8 cellular contexts compared by ENCODE assay signal in the genomic region with DNA sequence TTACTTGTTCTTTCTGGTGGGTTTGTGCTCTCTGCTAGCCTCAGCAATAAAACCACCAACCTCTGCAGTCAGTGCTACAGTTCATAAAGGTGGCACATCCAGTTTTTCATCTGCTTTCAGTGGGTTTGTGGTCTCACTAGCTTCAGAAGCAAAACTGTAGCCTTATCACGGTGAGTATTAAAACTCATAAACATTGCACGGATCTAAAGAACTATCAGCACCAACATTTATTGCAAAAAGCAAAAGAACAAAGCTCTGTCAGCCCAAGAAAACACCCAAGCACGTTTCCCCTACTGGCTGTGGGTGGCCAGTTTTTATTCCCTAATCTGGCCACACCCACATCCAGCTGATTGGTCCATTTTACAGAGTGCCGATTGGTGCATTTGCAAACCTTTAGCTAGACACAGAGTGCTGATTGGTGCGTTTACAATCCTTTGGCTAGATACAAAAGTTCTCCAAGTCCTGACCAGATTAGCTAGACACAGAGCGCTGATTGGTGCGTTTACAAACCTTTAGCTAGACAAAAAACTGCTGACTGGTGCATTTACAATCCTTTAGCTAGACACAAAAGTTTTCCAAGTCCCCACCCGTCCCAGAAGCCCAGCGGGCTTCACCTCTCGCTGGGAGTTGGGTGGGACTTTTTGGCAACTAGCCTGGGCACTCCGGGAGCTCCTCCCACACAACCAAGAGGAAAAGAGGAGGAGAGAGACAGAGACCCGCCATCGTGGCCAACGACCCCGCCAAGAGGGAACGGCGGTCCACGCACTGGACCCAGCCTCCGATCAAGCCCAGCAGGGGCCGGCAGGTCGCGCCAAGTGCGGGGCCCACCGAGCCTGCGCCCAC. TPM values are rescaled to one million over a fixed set of nuclear protein-coding genes. Genes with fewer than 3 reads are reported as not detected.
DNase-seq lines count a peak whose midpoint lies in the region; ATAC-seq and TF ChIP-seq lines count a peak whose summit lies in the region.

No MANE protein-coding gene starts in this region.

- H3K36me3 Mint-ChIP-seq in activated naive CD4-positive, alpha-beta T cell treated with anti-CD3 and anti-CD28 coated beads, Interleukin-2, amount 50 U/mL, for 24 hours: no peaks in the 10 kb centered on the region
- H3K36me3 Mint-ChIP-seq in endodermal cell (ENCODE audit: low read depth): no peaks in the 10 kb centered on the region

- H3K4me1 ChIP-seq in Loucy (ENCODE audit: insufficient read depth, low read length, poor library complexity, severe bottlenecking) (peaks cover 26% of the 10 kb centered on the region), endodermal cell (ENCODE audit: control insufficient read depth, insufficient read depth, low read length) (peaks cover 3% of the 10 kb centered on the region)

- H3K9me2 ChIP-seq in Loucy (replicated peaks; ENCODE audit: low read depth, low read length): no peaks in the 10 kb centered on the region

- H3K9ac ChIP-seq in Loucy (ENCODE audit: low read depth, low read length, poor library complexity, severe bottlenecking) (peak overlapping the region; percentile 71), endodermal cell (ENCODE audit: extremely low read depth, low read length, poor library complexity, severe bottlenecking) (no peak overlapping the region)

- TF ChIP-seq CTCF in AG10803 (conservative IDR thresholded peaks at IDR 0.05; ENCODE audit: low read length) (no peak), Loucy (conservative IDR thresholded peaks at IDR 0.05; ENCODE audit: low read length) (no peak), endodermal cell (conservative IDR thresholded peaks at IDR 0.05) (no peak)

- peak overlapping the region; percentile 70 for H3K4me3 ChIP-seq in AG10803 (ENCODE audit: low read length)
- peak overlapping the region; percentile 66 for H3K4me3 ChIP-seq in Loucy (ENCODE audit: low read length, poor library complexity, severe bottlenecking)
- no peak overlapping the region for H3K4me3 ChIP-seq in endodermal cell (ENCODE audit: low read length)

- H3K9me3 ChIP-seq in Loucy (ENCODE audit: insufficient read depth, low read depth, low read length): no peaks in the 10 kb centered on the region
- peaks cover 23% of the 10 kb centered on the region for H3K9me3 ChIP-seq in endodermal cell (ENCODE audit: control insufficient read depth, low read length)

- peak; percentile 3 for DNase-seq in AG10803 (ENCODE audit: low read depth)
- DNase-seq in kidney tubule cell (ENCODE audit: low spot score): peak; percentile 27
- DNase-seq in stromal cell of bone marrow (ENCODE audit: low read depth): peak; percentile 10
- DNase-seq in endodermal cell: no peak

- no peaks in the 10 kb centered on the region for H3K36me3 ChIP-seq in Loucy (ENCODE audit: insufficient read depth, low read length)
- H3K36me3 ChIP-seq in endodermal cell (ENCODE audit: control insufficient read depth, insufficient read depth, low read length): peaks cover 2% of the 10 kb centered on the region

- H3K9me3 Mint-ChIP-seq in activated naive CD4-positive, alpha-beta T cell treated with anti-CD3 and anti-CD28 coated beads, Interleukin-2, amount 50 U/mL, for 24 hours: no peaks in the 10 kb centered on the region
- peaks cover 29% of the 10 kb centered on the region for H3K9me3 Mint-ChIP-seq in endodermal cell

- no peaks in the 10 kb centered on the region for H4K20me1 ChIP-seq in Loucy (ENCODE audit: insufficient read depth, low read length, poor library complexity, severe bottlenecking)

- H3K79me2 ChIP-seq in Loucy (ENCODE audit: insufficient read depth, low read length): peaks cover 13% of the 10 kb centered on the region

- H3K27me3 Mint-ChIP-seq in activated naive CD4-positive, alpha-beta T cell treated with anti-CD3 and anti-CD28 coated beads, Interleukin-2, amount 50 U/mL, for 24 hours: no peaks in the 10 kb centered on the region
- no peaks in the 10 kb centered on the region for H3K27me3 Mint-ChIP-seq in endodermal cell (ENCODE audit: insufficient read depth)

- H3K4me3 Mint-ChIP-seq in activated naive CD4-positive, alpha-beta T cell treated with anti-CD3 and anti-CD28 coated beads, Interleukin-2, amount 50 U/mL, for 24 hours: peak overlapping the region; percentile 87
- no peak overlapping the region for H3K4me3 Mint-ChIP-seq in endodermal cell

- no peak overlapping the region for H2AFZ ChIP-seq in Loucy (ENCODE audit: low read length)

- no peak for ATAC-seq in HG03442 (IDR thresholded peaks at IDR 0.05; ENCODE audit: unreplicated experiment)
- ATAC-seq in HG03354 (IDR thresholded peaks at IDR 0.05; ENCODE audit: poor library complexity, severe bottlenecking, unreplicated experiment): no peak

- H3K27ac ChIP-seq in endodermal cell (ENCODE audit: low read depth, low read length): no peak overlapping the region

- H3K27me3 ChIP-seq in Loucy (ENCODE audit: insufficient read depth, low read length, poor library complexity, severe bottlenecking) (no peaks in the 10 kb centered on the region), endodermal cell (ENCODE audit: control insufficient read depth, insufficient read depth, low read length, poor library complexity, severe bottlenecking) (no peaks in the 10 kb centered on the region)

- no peaks in the 10 kb centered on the region for H3F3A ChIP-seq in Loucy (ENCODE audit: low read depth)

- 96% methylated on average over 12 to 25 of the region's 25 CpGs for WGBS in endodermal cell (ENCODE audit: insufficient coverage in 1 of 2, insufficient read length in 1 of 2), 2 experiments

- peak overlapping the region; percentile 79 for H3K27ac Mint-ChIP-seq in activated naive CD4-positive, alpha-beta T cell treated with anti-CD3 and anti-CD28 coated beads, Interleukin-2, amount 50 U/mL, for 24 hours
- H3K27ac Mint-ChIP-seq in endodermal cell: no peak overlapping the region

- peaks cover 39% of the 10 kb centered on the region for H3K4me1 Mint-ChIP-seq in activated naive CD4-positive, alpha-beta T cell treated with anti-CD3 and anti-CD28 coated beads, Interleukin-2, amount 50 U/mL, for 24 hours
- H3K4me1 Mint-ChIP-seq in endodermal cell: peaks cover 18% of the 10 kb centered on the region

- H3K4me2 ChIP-seq in Loucy (ENCODE audit: low read depth, low read length, poor library complexity, severe bottlenecking): peak overlapping the region; percentile 43

RNA-seq across cellular contexts. Expression of a gene that starts 3.3 kb away (rescaled TPM):
- 100 to 1,000 TPM; 102 to 118 TPM for total RNA-seq in endodermal cell
- polyA plus RNA-seq in endodermal cell (2013, experiment 1 of 2): 149 TPM
- 146 TPM for polyA plus RNA-seq in endodermal cell (2013, experiment 2 of 2)

RNA-seq across cellular contexts. Expression of a gene that starts 24.8 kb away (rescaled TPM):
- total RNA-seq in endodermal cell: 10 to 100 TPM; 15.3 to 16.8 TPM
- polyA plus RNA-seq in endodermal cell (2013, experiment 1 of 2): 18.2 TPM
- 17.8 TPM for polyA plus RNA-seq in endodermal cell (2013, experiment 2 of 2)

RNA-seq across cellular contexts. Expression of a gene that starts 25.2 kb away (rescaled TPM):
- 1 to 10 TPM; 1.7 to 1.9 TPM for total RNA-seq in endodermal cell
- 3.9 TPM for polyA plus RNA-seq in endodermal cell (2013, experiment 1 of 2)
- polyA plus RNA-seq in endodermal cell (2013, experiment 2 of 2): 3.4 TPM

RNA-seq across cellular contexts. Expression of a gene that starts 28.0 kb away (rescaled TPM):
- total RNA-seq in endodermal cell: 100 to 1,000 TPM; 165 to 242 TPM
- polyA plus RNA-seq in endodermal cell (2013, experiment 1 of 2): 111 TPM
- 120 TPM for polyA plus RNA-seq in endodermal cell (2013, experiment 2 of 2)
